ENCODE assay signal across 9 cellular contexts in the genomic region with DNA sequence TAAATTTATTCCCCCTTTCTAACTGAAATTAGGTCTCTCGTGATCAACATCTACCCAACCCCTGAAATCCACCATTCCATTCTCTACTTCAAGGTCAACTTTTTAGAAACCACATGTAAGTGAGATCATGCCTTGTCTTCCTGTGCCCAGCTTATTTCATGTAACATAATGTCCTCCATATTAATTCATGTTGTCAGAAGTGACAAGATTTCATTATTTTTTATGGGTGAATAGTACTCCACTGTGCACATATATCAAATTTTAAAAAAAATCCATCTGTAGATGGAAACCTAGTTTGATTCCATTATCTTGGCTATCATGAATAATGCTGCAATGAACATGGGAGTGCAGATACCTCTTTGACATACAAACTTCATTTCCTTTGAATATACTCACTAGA. TPM values are rescaled to one million over a fixed set of nuclear protein-coding genes. Genes with fewer than 3 reads are reported as not detected.
DNase-seq lines count a peak whose midpoint lies in the region; ATAC-seq and TF ChIP-seq lines count a peak whose summit lies in the region.
"Had no signal": no experiment of that assay in that cellular context is flagged by ENCODE, and none has a peak within 500 bp of the region (broad histone marks: within the 10 kb centered on the region; RNA-seq: fewer than 3 reads in every experiment).

No MANE protein-coding gene starts in this region.

- H3K27ac Mint-ChIP-seq in MCF 10A (ENCODE audit: low read depth, unreplicated experiment) (no peak overlapping the region), T-cell (peak overlapping the region; percentile 75 to 100), glutamatergic neuron (ENCODE audit: unreplicated experiment) (no peak overlapping the region), type B pancreatic cell (peak overlapping the region; percentile 98)

- TF ChIP-seq POLR2A in breast epithelium (IDR thresholded peaks at IDR 0.05), result no peak

- H3K27me3 ChIP-seq in breast epithelium, result no peaks in the 10 kb centered on the region
- H3K27me3 ChIP-seq: Peyer's patch had no signal

- TF ChIP-seq CTCF in MCF 10A (IDR thresholded peaks at IDR 0.05; ENCODE audit: unreplicated experiment), result no peak
- no peak for TF ChIP-seq CTCF in breast epithelium (IDR thresholded peaks at IDR 0.05)
- TF ChIP-seq CTCF in glutamatergic neuron (IDR thresholded peaks at IDR 0.05; ENCODE audit: partially characterized antibody, unreplicated experiment), result no peak
- no peak for TF ChIP-seq CTCF in type B pancreatic cell (conservative IDR thresholded peaks at IDR 0.05)
- no peak for TF ChIP-seq CTCF in RWPE1 (conservative IDR thresholded peaks at IDR 0.05; ENCODE audit: low read depth)

- no peak for ATAC-seq in T-cell (replicated peaks in 1 of 4)

- POLR2A ChIA-PET in MCF 10A (lab: Yijun Ruan, JAX) (interaction anchor here (0.6 to 1.3 kb wide), 5 partner anchors 8 to 52 kb away, joined by 3 to 4 read pairs (median 3); partner anchors contain the start of gene FNIP2), T-cell (lab: Charles Lee) (no interaction called here), RWPE1 (lab: Yijun Ruan, JAX; ENCODE audit: low non-redundant PET) (no interaction called here)

- H3K4me1 Mint-ChIP-seq in MCF 10A (ENCODE audit: insufficient read depth, unreplicated experiment) (peaks cover 7% of the 10 kb centered on the region), T-cell (peaks cover 35 to 43% (median 40%) of the 10 kb centered on the region in 3 donors), glutamatergic neuron (ENCODE audit: low read depth, unreplicated experiment) (no peaks in the 10 kb centered on the region), type B pancreatic cell (ENCODE audit: unreplicated experiment) (peaks cover 18% of the 10 kb centered on the region)

- H3K36me3 Mint-ChIP-seq in MCF 10A (ENCODE audit: insufficient read depth, unreplicated experiment) (peaks cover 49% of the 10 kb centered on the region), T-cell (peaks cover 37% of the 10 kb centered on the region), glutamatergic neuron (ENCODE audit: unreplicated experiment) (no peaks in the 10 kb centered on the region), type B pancreatic cell (peaks cover 32% of the 10 kb centered on the region)

- CTCF ChIA-PET in MCF 10A (lab: Yijun Ruan, JAX) (interaction anchor here (0.6 kb wide), 1 partner anchor 646 kb away, joined by 3 read pairs; no protein-coding TSS in a partner anchor), T-cell (lab: Charles Lee) (interaction anchor here (0.6 to 1.0 kb wide), 2 partner anchors 9 to 474 kb away, joined by 3 read pairs; no protein-coding TSS in a partner anchor), RWPE1 (lab: Yijun Ruan, JAX) (no interaction called here)

- no peak for DNase-seq in MCF 10A (ENCODE audit: unreplicated experiment)
- DNase-seq in breast epithelium (ENCODE audit: low spot score in 2 of 2), result no peak
- DNase-seq in T-cell, result no peak
- DNase-seq in glutamatergic neuron, result no peak
- no peak for DNase-seq in type B pancreatic cell (ENCODE audit: extremely low spot score, unreplicated experiment)
- no peak for DNase-seq in RWPE1 (ENCODE audit: low spot score)
- no peak for DNase-seq in NCI-H446 treated with DMSO at 0.1 percent for 48 hours (lab: John Stamatoyannopoulos, UW)
- DNase-seq in NCI-H510A (lab: John Stamatoyannopoulos, UW), result no peak
- DNase-seq: Peyer's patch had no signal

- H3K27ac ChIP-seq in breast epithelium (no peak overlapping the region), RWPE1 (no peak overlapping the region)

- H3K9me3 Mint-ChIP-seq in MCF 10A (ENCODE audit: unreplicated experiment), result no peaks in the 10 kb centered on the region
- H3K9me3 Mint-ChIP-seq in T-cell, result no peaks in the 10 kb centered on the region
- H3K9me3 Mint-ChIP-seq in glutamatergic neuron (ENCODE audit: unreplicated experiment), result peaks cover 3% of the 10 kb centered on the region
- no peaks in the 10 kb centered on the region for H3K9me3 Mint-ChIP-seq in type B pancreatic cell

- intact Hi-C loops in MCF 10A (cut with micrococcal nuclease) (loop anchor here (1.0 to 2.0 kb wide), 3 partner anchors 49 to 381 kb away; partner anchors contain the start of genes ETFDH and RAPGEF2), breast epithelium (cut with DNase I; ENCODE audit: low total_unique reads) (no loop called here)

- no TSS peak for BruUV-seq in MCF 10A (replicated peaks; lab: Mats Ljungman, UMichigan)

- H3K4me1 ChIP-seq in breast epithelium, result no peaks in the 10 kb centered on the region

- H3K27me3 Mint-ChIP-seq in MCF 10A (ENCODE audit: insufficient read depth, unreplicated experiment) (peaks cover 2% of the 10 kb centered on the region), T-cell (peaks cover 6 to 7% of the 10 kb centered on the region in 2 donors), glutamatergic neuron (ENCODE audit: unreplicated experiment) (no peaks in the 10 kb centered on the region), type B pancreatic cell (peaks cover 6% of the 10 kb centered on the region)

- peak overlapping the region; percentile 100 for H3K4me3 Mint-ChIP-seq in MCF 10A (ENCODE audit: unreplicated experiment)
- peak overlapping the region; percentile 99 to 100 (median 100) for H3K4me3 Mint-ChIP-seq in T-cell
- peak overlapping the region; percentile 95 for H3K4me3 Mint-ChIP-seq in glutamatergic neuron (ENCODE audit: unreplicated experiment)
- peak overlapping the region; percentile 98 for H3K4me3 Mint-ChIP-seq in type B pancreatic cell

- no peak overlapping the region for H3K4me3 ChIP-seq in breast epithelium

- H3K9me3 ChIP-seq in breast epithelium, result no peaks in the 10 kb centered on the region
- H3K9me3 ChIP-seq: Peyer's patch had no signal

- no peaks in the 10 kb centered on the region for H3K36me3 ChIP-seq in breast epithelium

RNA-seq across cellular contexts. Expression of gene PPID, which starts 1.5 kb away (rescaled TPM):
- total RNA-seq in MCF 10A (2022), result 29.2 and 36.6 TPM in 2 replicates
- 10 to 100 TPM; 17.6 to 29.9 (median 20.0) TPM for total RNA-seq in breast epithelium
- total RNA-seq in T-cell, result 10 to 100 TPM; 14.6 to 28.3 (median 26.2) TPM
- 22.1 TPM for total RNA-seq in glutamatergic neuron (ENCODE audit: unreplicated experiment)
- 34.6 and 40.6 TPM in 2 replicates for total RNA-seq in type B pancreatic cell (ENCODE audit: low replicate concordance)

RNA-seq across cellular contexts. Expression of gene FNIP2, which starts 47.1 kb away (rescaled TPM):
- total RNA-seq in MCF 10A (2022), result 6.4 and 9.3 TPM in 2 replicates
- total RNA-seq in breast epithelium, result 10 to 100 TPM; 40.3 to 70.4 (median 55.2) TPM
- 10 to 100 TPM in 3 of 5 donors, 1 to 10 TPM in 2; 6.7 to 11.1 (median 10.7) TPM for total RNA-seq in T-cell
- total RNA-seq in glutamatergic neuron (ENCODE audit: unreplicated experiment), result 53.2 TPM
- 31.0 and 36.5 TPM in 2 replicates for total RNA-seq in type B pancreatic cell (ENCODE audit: low replicate concordance)

RNA-seq across cellular contexts. Expression of gene ETFDH, which starts 49.6 kb away (rescaled TPM):
- 15.8 and 19.2 TPM in 2 replicates for total RNA-seq in MCF 10A (2022)
- 10 to 100 TPM; 36.2 to 40.6 (median 39.7) TPM for total RNA-seq in breast epithelium
- total RNA-seq in T-cell, result 10 to 100 TPM in 4 of 5 donors, 1 to 10 TPM in 1; 7.2 to 23.8 (median 14.3) TPM
- total RNA-seq in glutamatergic neuron (ENCODE audit: unreplicated experiment), result 11.5 TPM
- total RNA-seq in type B pancreatic cell (ENCODE audit: low replicate concordance), result 32.5 and 42.2 TPM in 2 replicates

RNA-seq across cellular contexts. Expression of gene C4orf46, which starts 50.0 kb away (rescaled TPM):
- total RNA-seq in MCF 10A (2022) (6.3 and 7.0 TPM in 2 replicates), breast epithelium (1 to 10 TPM; 3.3 to 6.1 (median 5.4) TPM), T-cell (1 to 10 TPM; 3.5 to 6.3 (median 4.2) TPM), glutamatergic neuron (ENCODE audit: unreplicated experiment) (18.5 TPM), type B pancreatic cell (ENCODE audit: low replicate concordance) (9.2 and 17.5 TPM in 2 replicates)

Comparison
In these comparisons a context has a peak if more than half of its experiments do, and no peak if none do; other contexts are left out.
1. H3K27ac Mint-ChIP-seq: peak in T-cell (2 of 2) and type B pancreatic cell (single experiment); none in MCF 10A (single experiment) and glutamatergic neuron (single experiment).
2. Peak in every context shown above with its lines, with median percentiles within 50 percentile points of each other: H3K4me3 Mint-ChIP-seq.